In genomic region chr1:67684526-67685066, GRCh38 we compare ENCODE assay signal across 8 cellular contexts. TPM values are rescaled to one million over a fixed set of nuclear protein-coding genes. Genes with fewer than 3 reads are reported as not detected.
DNase-seq lines count a peak whose midpoint lies in the region; ATAC-seq, FAIRE-seq and TF ChIP-seq lines count a peak whose summit lies in the region.
"Had no signal": no experiment of that assay in that cellular context is flagged by ENCODE, and none has a peak within 500 bp of the region (broad histone marks: within the 10 kb centered on the region; RNA-seq: fewer than 3 reads in every experiment).

No MANE protein-coding gene starts in this region.

- POLR2A ChIA-PET in WTC11 (lab: Charles Lee) = interaction anchor here (0.6 to 2.1 kb wide), 18 partner anchors 8 to 819 kb away, joined by 3 to 17 read pairs (median 5); no protein-coding TSS in a partner anchor

- no peaks in the 10 kb centered on the region for H3K27me3 ChIP-seq in small intestine (ENCODE audit: control insufficient read depth in 2 of 2, insufficient read depth in 2 of 2, low read length in 2 of 2)

- no peak for DNase-seq in HFFc6
- DNase-seq in WTC11 (ENCODE audit: low spot score) = no peak
- DNase-seq in glutamatergic neuron = no peak
- DNase-seq in small intestine = peak; percentile 66
- DNase-seq in ACHN = no peak
- DNase-seq in DMS 273 (lab: John Stamatoyannopoulos, UW; ENCODE audit: unreplicated experiment) = no peak

- peaks cover 2 to 9% of the 10 kb centered on the region in 2 donors for H3K4me1 ChIP-seq in small intestine (ENCODE audit: control insufficient read depth in 2 of 2, insufficient read depth in 1 of 2, low read depth in 1 of 2, low read length in 1 of 2)

- peaks cover 65% of the 10 kb centered on the region for H3K4me1 Mint-ChIP-seq in HFFc6 (ENCODE audit: low read depth)
- peaks cover 28% of the 10 kb centered on the region for H3K4me1 Mint-ChIP-seq in WTC11
- peaks cover 24% of the 10 kb centered on the region for H3K4me1 Mint-ChIP-seq in glutamatergic neuron (ENCODE audit: low read depth, unreplicated experiment)

- peaks cover 8% of the 10 kb centered on the region for H3K27me3 Mint-ChIP-seq in HFFc6 (ENCODE audit: insufficient read depth)
- H3K27me3 Mint-ChIP-seq in WTC11 (ENCODE audit: low read depth) = no peaks in the 10 kb centered on the region
- H3K27me3 Mint-ChIP-seq in glutamatergic neuron (ENCODE audit: unreplicated experiment) = peaks cover 11% of the 10 kb centered on the region

- 0 to 2% (median 0%) methylated on average over 20 of the region's 20 CpGs for WGBS in small intestine, 3 donors

- ATAC-seq in WTC11 = no peak
- no peak for ATAC-seq in HG02870 (IDR thresholded peaks at IDR 0.05; ENCODE audit: unreplicated experiment)

- FAIRE-seq in small intestine (lab: Jason Lieb, UNC) = no peak
- FAIRE-seq: colon had no signal

- peaks cover 3 to 5% of the 10 kb centered on the region in 2 donors for H3K36me3 ChIP-seq in small intestine (ENCODE audit: control insufficient read depth in 2 of 2, insufficient read depth in 2 of 2, low read length in 2 of 2)

- H3K4me3 ChIP-seq in small intestine (ENCODE audit: low read depth in 1 of 2, low read length in 2 of 2) = peak overlapping the region in 1 of 2 donors; percentile 37

- H3K4me3 Mint-ChIP-seq in HFFc6 = peak overlapping the region; percentile 87
- H3K4me3 Mint-ChIP-seq in WTC11 = peak overlapping the region; percentile 88
- peak overlapping the region; percentile 88 for H3K4me3 Mint-ChIP-seq in glutamatergic neuron (ENCODE audit: unreplicated experiment)

- TF ChIP-seq CTCF in HFFc6 (IDR thresholded peaks at IDR 0.05) (no peak), WTC11 (IDR thresholded peaks at IDR 0.05) (no peak), glutamatergic neuron (IDR thresholded peaks at IDR 0.05; ENCODE audit: partially characterized antibody, unreplicated experiment) (no peak)

- peak overlapping the region; percentile 27 to 47 for H3K27ac ChIP-seq in small intestine (ENCODE audit: low read depth in 1 of 2, low read length in 1 of 2)

- H3K27ac Mint-ChIP-seq in HFFc6 (peak overlapping the region; percentile 83), WTC11 (peak overlapping the region; percentile 17; the same call in 1 of the 2 replicates), glutamatergic neuron (ENCODE audit: unreplicated experiment) (peak overlapping the region; percentile 97)

- CTCF ChIA-PET in WTC11 (lab: Charles Lee) = interaction anchor here (0.5 to 3.6 kb wide), 24 partner anchors 10 to 689 kb away, joined by 3 to 46 read pairs (median 4); no protein-coding TSS in a partner anchor

- H3K36me3 Mint-ChIP-seq in HFFc6 (ENCODE audit: low read depth) = peaks cover 35% of the 10 kb centered on the region
- H3K36me3 Mint-ChIP-seq in WTC11 = peaks cover 13% of the 10 kb centered on the region
- peaks cover 6% of the 10 kb centered on the region for H3K36me3 Mint-ChIP-seq in glutamatergic neuron (ENCODE audit: unreplicated experiment)

- in situ Hi-C loops in ACHN (cut with HindIII; ENCODE audit: low pct_ligation_motif_present, low pct_unique_long_range_greater_than_20kb, low sequenced_read_pairs) = no loop called here

- H3K9me3 ChIP-seq in small intestine (ENCODE audit: control insufficient read depth, low read depth) = no peaks in the 10 kb centered on the region

- H3K9me3 Mint-ChIP-seq in HFFc6 = no peaks in the 10 kb centered on the region
- no peaks in the 10 kb centered on the region for H3K9me3 Mint-ChIP-seq in WTC11
- H3K9me3 Mint-ChIP-seq in glutamatergic neuron (ENCODE audit: unreplicated experiment) = peaks cover 18% of the 10 kb centered on the region

TF ChIP-seq in WTC11, 78 proteins besides CTCF, POLR2A, EP300 and RAD21 (continues in another document):
- TF ChIP-seq ZMAT4 (CRISPR knock-in tag; IDR thresholded peaks at IDR 0.05) (no peak), PRDM15 (CRISPR knock-in tag; IDR thresholded peaks at IDR 0.05) (no peak), ATF2 (CRISPR knock-in tag; IDR thresholded peaks at IDR 0.05; ENCODE audit: borderline replicate concordance, low read depth) (no peak), ZBTB21 (CRISPR knock-in tag; IDR thresholded peaks at IDR 0.05; ENCODE audit: borderline replicate concordance) (no peak), RORB (CRISPR knock-in tag; IDR thresholded peaks at IDR 0.05) (no peak), TP53 (CRISPR knock-in tag; IDR thresholded peaks at IDR 0.05) (no peak), ARID4B (CRISPR knock-in tag; IDR thresholded peaks at IDR 0.05; ENCODE audit: borderline replicate concordance) (no peak), ZNF416 (CRISPR knock-in tag; IDR thresholded peaks at IDR 0.05) (no peak)

RNA-seq across cellular contexts. Expression of gene GADD45A, which starts 0.4 kb away (rescaled TPM):
- 10 to 100 TPM; 80.3 to 93.2 (median 83.8) TPM for total RNA-seq in HFFc6 (2021; fragmentation: NEBNext Ultra II Directional; extraction: Animal tissue kit (Norgen Biotek cat#: 25700))
- total RNA-seq in WTC11 (2021) = 20.8 to 34.5 TPM (median 24.0 TPM) in 3 replicates
- 143 TPM for total RNA-seq in glutamatergic neuron (ENCODE audit: unreplicated experiment)
- polyA plus RNA-seq in small intestine = 10 to 100 TPM; 31.2 to 76.3 (median 64.8) TPM

Comparison
In these comparisons a context has a peak if more than half of its experiments do, and no peak if none do; other contexts are left out.
1. H3K27ac Mint-ChIP-seq: peak in every context shown above with its lines; median percentile 97 in glutamatergic neuron; 83 in HFFc6; 17 in WTC11.